In the genomic region with DNA sequence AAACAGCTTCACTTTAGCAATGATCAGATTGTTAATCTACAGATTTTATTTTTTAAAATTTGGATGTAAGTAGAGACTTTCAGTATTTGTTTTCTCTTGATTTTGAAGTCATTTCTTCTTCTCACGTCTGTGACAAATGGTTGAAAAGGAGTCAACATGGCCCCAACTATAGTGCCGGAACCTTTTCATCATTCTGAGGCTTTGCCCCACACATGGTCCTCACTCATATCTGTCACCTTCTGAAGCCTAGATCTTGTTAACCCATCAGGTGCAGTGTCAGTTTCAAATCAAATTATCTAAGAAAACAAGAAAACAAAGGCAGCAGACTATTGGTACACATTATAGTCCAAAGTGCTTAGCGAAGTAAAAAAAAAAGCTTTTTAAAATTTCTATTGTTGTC, we compare ENCODE assay signal across 22 cellular contexts.
"Had no signal": no experiment of that assay in that cellular context is flagged by ENCODE, and none has a peak within 500 bp of the region (broad histone marks: within the 10 kb centered on the region; RNA-seq: fewer than 3 reads in every experiment).

No MANE protein-coding gene starts in this region.

- H3K9me3 Mint-ChIP-seq: dendritic cell treated with granulocyte-macrophage colony-stimulating factor and Interleukin-4, amounts not matched to agents 40 ng/mL and 50 ng/mL, for 4 days; effector memory CD8-positive, alpha-beta T cell; endodermal cell had no signal

- H3K27me3 Mint-ChIP-seq: dendritic cell treated with granulocyte-macrophage colony-stimulating factor and Interleukin-4, amounts not matched to agents 40 ng/mL and 50 ng/mL, for 4 days; effector memory CD8-positive, alpha-beta T cell had no signal

- DNase-seq: colonic mucosa; cortex of kidney; dermis blood vessel endothelial cell; dorsolateral prefrontal cortex; effector CD4-positive, alpha-beta T cell; effector CD8-positive, alpha-beta T cell; effector memory CD4-positive, alpha-beta T cell; effector memory CD8-positive, alpha-beta T cell; endodermal cell; erythroblast; esophagus squamous epithelium; foreskin fibroblast; foreskin keratinocyte; foreskin melanocyte; gastrocnemius medialis; glutamatergic neuron; head of caudate nucleus; heart left ventricle; heart right ventricle had no signal

- H3K27ac Mint-ChIP-seq: dendritic cell treated with granulocyte-macrophage colony-stimulating factor and Interleukin-4, amounts not matched to agents 40 ng/mL and 50 ng/mL, for 4 days; effector memory CD8-positive, alpha-beta T cell; endodermal cell had no signal

- H3K4me3 Mint-ChIP-seq: dendritic cell treated with granulocyte-macrophage colony-stimulating factor and Interleukin-4, amounts not matched to agents 40 ng/mL and 50 ng/mL, for 4 days; effector memory CD8-positive, alpha-beta T cell; endodermal cell had no signal

- ATAC-seq: effector memory CD8-positive, alpha-beta T cell; esophagus mucosa; foreskin keratinocyte; gastrocnemius medialis; gastroesophageal sphincter; heart left ventricle; heart right ventricle had no signal
